ENCODE assay signal across 1 cellular context in the genomic region with DNA sequence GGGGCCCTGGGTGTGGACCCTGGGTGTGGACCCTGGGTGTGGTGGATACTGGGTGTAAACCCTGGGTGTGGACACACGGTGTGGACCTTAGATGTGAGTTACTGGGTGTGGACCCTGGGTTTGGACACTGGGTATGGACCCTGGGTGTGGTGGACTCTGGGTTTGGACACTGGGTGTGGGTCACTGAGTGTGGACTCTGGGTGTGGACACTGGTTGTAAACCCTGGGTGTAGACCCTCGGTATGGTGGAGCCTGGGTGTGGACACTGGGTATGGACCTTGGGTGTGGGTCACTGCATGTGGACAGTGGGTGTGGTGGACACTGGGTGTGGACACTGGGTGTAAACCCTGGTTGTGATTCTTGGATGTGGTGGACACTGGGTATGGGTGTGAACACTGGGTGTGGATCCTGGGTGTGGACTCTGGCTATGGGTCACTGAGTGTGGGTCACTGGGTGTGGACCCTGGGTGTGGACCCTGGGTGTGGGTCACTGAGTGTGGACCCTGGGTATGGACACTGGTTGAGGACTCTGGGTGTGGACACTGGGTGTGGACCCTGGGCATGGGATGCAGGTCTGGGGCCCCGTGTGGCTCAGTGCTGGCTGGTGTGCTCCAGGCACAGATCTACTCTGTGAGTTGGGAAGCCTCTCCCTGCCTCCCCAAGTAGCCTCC.
TF ChIP-seq lines count a peak whose summit lies in the region.

No MANE protein-coding gene starts in this region.

TF ChIP-seq in HEK293, 187 proteins besides CTCF, POLR2A, EP300 and RAD21 (continued from another document):
- TF ChIP-seq, protein P1, sequence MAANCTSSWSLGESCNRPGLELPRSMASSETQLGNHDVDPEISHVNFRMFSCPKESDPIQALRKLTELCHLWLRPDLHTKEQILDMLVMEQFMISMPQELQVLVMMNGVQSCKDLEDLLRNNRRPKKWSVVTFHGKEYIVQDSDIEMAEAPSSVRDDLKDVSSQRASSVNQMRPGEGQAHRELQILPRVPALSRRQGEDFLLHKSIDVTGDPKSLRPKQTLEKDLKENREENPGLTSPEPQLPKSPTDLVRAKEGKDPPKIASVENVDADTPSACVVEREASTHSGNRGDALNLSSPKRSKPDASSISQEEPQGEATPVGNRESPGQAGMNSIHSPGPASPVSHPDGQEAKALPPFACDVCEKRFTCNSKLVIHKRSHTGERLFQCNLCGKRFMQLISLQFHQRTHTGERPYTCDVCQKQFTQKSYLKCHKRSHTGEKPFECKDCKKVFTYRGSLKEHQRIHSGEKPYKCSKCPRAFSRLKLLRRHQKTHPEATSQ (tag by site-specific recombination; IDR thresholded peaks at IDR 0.05) = no peak
- TF ChIP-seq GLIS2 (tag by site-specific recombination; IDR thresholded peaks at IDR 0.05) = no peak
- no peak for TF ChIP-seq ZNF223 (tag by site-specific recombination; IDR thresholded peaks at IDR 0.05)
- TF ChIP-seq, protein P2, sequence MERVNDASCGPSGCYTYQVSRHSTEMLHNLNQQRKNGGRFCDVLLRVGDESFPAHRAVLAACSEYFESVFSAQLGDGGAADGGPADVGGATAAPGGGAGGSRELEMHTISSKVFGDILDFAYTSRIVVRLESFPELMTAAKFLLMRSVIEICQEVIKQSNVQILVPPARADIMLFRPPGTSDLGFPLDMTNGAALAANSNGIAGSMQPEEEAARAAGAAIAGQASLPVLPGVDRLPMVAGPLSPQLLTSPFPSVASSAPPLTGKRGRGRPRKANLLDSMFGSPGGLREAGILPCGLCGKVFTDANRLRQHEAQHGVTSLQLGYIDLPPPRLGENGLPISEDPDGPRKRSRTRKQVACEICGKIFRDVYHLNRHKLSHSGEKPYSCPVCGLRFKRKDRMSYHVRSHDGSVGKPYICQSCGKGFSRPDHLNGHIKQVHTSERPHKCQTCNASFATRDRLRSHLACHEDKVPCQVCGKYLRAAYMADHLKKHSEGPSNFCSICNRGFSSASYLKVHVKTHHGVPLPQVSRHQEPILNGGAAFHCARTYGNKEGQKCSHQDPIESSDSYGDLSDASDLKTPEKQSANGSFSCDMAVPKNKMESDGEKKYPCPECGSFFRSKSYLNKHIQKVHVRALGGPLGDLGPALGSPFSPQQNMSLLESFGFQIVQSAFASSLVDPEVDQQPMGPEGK (tag by site-specific recombination; IDR thresholded peaks at IDR 0.05) = no peak
- TF ChIP-seq, protein P3, sequence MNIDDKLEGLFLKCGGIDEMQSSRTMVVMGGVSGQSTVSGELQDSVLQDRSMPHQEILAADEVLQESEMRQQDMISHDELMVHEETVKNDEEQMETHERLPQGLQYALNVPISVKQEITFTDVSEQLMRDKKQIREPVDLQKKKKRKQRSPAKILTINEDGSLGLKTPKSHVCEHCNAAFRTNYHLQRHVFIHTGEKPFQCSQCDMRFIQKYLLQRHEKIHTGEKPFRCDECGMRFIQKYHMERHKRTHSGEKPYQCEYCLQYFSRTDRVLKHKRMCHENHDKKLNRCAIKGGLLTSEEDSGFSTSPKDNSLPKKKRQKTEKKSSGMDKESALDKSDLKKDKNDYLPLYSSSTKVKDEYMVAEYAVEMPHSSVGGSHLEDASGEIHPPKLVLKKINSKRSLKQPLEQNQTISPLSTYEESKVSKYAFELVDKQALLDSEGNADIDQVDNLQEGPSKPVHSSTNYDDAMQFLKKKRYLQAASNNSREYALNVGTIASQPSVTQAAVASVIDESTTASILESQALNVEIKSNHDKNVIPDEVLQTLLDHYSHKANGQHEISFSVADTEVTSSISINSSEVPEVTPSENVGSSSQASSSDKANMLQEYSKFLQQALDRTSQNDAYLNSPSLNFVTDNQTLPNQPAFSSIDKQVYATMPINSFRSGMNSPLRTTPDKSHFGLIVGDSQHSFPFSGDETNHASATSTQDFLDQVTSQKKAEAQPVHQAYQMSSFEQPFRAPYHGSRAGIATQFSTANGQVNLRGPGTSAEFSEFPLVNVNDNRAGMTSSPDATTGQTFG (tag by site-specific recombination; IDR thresholded peaks at IDR 0.05; ENCODE audit: borderline replicate concordance) = no peak
- TF ChIP-seq ZNF585B (tag by site-specific recombination; IDR thresholded peaks at IDR 0.05) = no peak
